1 cellular context compared by ENCODE assay signal in the genomic region with DNA sequence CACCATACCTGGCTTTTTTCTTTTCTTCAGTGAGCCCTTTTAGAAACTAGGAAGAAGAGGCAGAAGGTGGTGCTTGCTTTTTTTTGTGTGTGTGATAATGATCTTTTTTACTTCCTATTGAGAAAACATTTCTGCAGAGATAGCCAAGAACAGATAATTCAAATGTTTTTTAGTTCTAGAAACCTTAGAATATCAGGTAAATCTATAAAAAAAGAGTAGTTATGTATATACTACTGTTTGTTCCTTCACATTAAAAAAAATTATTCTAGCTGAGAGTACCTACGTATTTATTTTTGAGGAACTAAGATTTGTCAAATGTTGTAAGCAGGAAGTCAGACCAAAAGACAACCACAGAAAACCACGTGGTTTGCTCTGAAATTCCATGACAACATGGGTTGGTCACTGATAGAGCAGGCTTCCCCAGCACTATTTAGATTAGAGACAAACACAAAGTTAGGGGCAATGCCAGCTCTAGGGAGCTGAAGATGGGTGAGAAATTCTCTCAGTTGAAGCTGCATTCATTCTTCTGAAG.
TF ChIP-seq lines count a peak whose summit lies in the region.

No MANE protein-coding gene starts in this region.

TF ChIP-seq in K562, 482 proteins besides CTCF, POLR2A, EP300 and RAD21 (continued from another document and continues in another):
- TF ChIP-seq, protein P1, sequence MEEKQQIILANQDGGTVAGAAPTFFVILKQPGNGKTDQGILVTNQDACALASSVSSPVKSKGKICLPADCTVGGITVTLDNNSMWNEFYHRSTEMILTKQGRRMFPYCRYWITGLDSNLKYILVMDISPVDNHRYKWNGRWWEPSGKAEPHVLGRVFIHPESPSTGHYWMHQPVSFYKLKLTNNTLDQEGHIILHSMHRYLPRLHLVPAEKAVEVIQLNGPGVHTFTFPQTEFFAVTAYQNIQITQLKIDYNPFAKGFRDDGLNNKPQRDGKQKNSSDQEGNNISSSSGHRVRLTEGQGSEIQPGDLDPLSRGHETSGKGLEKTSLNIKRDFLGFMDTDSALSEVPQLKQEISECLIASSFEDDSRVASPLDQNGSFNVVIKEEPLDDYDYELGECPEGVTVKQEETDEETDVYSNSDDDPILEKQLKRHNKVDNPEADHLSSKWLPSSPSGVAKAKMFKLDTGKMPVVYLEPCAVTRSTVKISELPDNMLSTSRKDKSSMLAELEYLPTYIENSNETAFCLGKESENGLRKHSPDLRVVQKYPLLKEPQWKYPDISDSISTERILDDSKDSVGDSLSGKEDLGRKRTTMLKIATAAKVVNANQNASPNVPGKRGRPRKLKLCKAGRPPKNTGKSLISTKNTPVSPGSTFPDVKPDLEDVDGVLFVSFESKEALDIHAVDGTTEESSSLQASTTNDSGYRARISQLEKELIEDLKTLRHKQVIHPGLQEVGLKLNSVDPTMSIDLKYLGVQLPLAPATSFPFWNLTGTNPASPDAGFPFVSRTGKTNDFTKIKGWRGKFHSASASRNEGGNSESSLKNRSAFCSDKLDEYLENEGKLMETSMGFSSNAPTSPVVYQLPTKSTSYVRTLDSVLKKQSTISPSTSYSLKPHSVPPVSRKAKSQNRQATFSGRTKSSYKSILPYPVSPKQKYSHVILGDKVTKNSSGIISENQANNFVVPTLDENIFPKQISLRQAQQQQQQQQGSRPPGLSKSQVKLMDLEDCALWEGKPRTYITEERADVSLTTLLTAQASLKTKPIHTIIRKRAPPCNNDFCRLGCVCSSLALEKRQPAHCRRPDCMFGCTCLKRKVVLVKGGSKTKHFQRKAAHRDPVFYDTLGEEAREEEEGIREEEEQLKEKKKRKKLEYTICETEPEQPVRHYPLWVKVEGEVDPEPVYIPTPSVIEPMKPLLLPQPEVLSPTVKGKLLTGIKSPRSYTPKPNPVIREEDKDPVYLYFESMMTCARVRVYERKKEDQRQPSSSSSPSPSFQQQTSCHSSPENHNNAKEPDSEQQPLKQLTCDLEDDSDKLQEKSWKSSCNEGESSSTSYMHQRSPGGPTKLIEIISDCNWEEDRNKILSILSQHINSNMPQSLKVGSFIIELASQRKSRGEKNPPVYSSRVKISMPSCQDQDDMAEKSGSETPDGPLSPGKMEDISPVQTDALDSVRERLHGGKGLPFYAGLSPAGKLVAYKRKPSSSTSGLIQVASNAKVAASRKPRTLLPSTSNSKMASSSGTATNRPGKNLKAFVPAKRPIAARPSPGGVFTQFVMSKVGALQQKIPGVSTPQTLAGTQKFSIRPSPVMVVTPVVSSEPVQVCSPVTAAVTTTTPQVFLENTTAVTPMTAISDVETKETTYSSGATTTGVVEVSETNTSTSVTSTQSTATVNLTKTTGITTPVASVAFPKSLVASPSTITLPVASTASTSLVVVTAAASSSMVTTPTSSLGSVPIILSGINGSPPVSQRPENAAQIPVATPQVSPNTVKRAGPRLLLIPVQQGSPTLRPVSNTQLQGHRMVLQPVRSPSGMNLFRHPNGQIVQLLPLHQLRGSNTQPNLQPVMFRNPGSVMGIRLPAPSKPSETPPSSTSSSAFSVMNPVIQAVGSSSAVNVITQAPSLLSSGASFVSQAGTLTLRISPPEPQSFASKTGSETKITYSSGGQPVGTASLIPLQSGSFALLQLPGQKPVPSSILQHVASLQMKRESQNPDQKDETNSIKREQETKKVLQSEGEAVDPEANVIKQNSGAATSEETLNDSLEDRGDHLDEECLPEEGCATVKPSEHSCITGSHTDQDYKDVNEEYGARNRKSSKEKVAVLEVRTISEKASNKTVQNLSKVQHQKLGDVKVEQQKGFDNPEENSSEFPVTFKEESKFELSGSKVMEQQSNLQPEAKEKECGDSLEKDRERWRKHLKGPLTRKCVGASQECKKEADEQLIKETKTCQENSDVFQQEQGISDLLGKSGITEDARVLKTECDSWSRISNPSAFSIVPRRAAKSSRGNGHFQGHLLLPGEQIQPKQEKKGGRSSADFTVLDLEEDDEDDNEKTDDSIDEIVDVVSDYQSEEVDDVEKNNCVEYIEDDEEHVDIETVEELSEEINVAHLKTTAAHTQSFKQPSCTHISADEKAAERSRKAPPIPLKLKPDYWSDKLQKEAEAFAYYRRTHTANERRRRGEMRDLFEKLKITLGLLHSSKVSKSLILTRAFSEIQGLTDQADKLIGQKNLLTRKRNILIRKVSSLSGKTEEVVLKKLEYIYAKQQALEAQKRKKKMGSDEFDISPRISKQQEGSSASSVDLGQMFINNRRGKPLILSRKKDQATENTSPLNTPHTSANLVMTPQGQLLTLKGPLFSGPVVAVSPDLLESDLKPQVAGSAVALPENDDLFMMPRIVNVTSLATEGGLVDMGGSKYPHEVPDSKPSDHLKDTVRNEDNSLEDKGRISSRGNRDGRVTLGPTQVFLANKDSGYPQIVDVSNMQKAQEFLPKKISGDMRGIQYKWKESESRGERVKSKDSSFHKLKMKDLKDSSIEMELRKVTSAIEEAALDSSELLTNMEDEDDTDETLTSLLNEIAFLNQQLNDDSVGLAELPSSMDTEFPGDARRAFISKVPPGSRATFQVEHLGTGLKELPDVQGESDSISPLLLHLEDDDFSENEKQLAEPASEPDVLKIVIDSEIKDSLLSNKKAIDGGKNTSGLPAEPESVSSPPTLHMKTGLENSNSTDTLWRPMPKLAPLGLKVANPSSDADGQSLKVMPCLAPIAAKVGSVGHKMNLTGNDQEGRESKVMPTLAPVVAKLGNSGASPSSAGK (IDR thresholded peaks at IDR 0.05) = peak; percentile 49; the same call in 1 of the 2 replicates
- TF ChIP-seq KDM4B (IDR thresholded peaks at IDR 0.05; ENCODE audit: borderline replicate concordance in 2 of 2, low read depth in 1 of 2) (no peak), ZNF696 (CRISPR knock-in tag; conservative IDR thresholded peaks at IDR 0.05) (no peak), ZNF316 (IDR thresholded peaks at IDR 0.05) (no peak), CHD2 (IDR thresholded peaks at IDR 0.05; ENCODE audit: low read depth, low read length) (no peak), ATF7 (IDR thresholded peaks at IDR 0.05) (peak; percentile 62), ARID1B (IDR thresholded peaks at IDR 0.05) (peak; percentile 67), ZNF668 (CRISPR knock-in tag; IDR thresholded peaks at IDR 0.05) (no peak), RHOXF2B (CRISPR knock-in tag; conservative IDR thresholded peaks at IDR 0.05) (no peak), KLF16 (IDR thresholded peaks at IDR 0.05) (no peak), CSDE1 (IDR thresholded peaks at IDR 0.05) (no peak), BRD4 (IDR thresholded peaks at IDR 0.05) (no peak), SIRT6 (IDR thresholded peaks at IDR 0.05; ENCODE audit: low read depth, low read length) (no peak), PHB (CRISPR knock-in tag; IDR thresholded peaks at IDR 0.05) (no peak), NELFE (IDR thresholded peaks at IDR 0.05; ENCODE audit: insufficient read depth, insufficient read length) (no peak), ZNF589 (CRISPR knock-in tag; IDR thresholded peaks at IDR 0.05; ENCODE audit: low read depth) (0 out of 2 replicates have a peak, but pooled peaks have one; percentile 69), TFAM (CRISPR knock-in tag; conservative IDR thresholded peaks at IDR 0.05) (no peak), FOXK1 (CRISPR knock-in tag; IDR thresholded peaks at IDR 0.05; ENCODE audit: borderline replicate concordance) (no peak), RBM39 (optimal IDR thresholded peaks at IDR 0.05; ENCODE audit: low read depth, low read length) (no peak), ZNF57 (CRISPR knock-in tag; IDR thresholded peaks at IDR 0.05) (no peak), SMC3 (conservative IDR thresholded peaks at IDR 0.05; ENCODE audit: insufficient read depth, low read depth, low read length) (no peak), PHF21A (IDR thresholded peaks at IDR 0.05; ENCODE audit: borderline replicate concordance, low read depth) (no peak), KDM2B (CRISPR knock-in tag; IDR thresholded peaks at IDR 0.05) (no peak), TRIM28 (IDR thresholded peaks at IDR 0.05) (no peak), ZNF24 (IDR thresholded peaks at IDR 0.05) (no peak), FOSL1 (tag; conservative IDR thresholded peaks at IDR 0.05) (no peak)
- TF ChIP-seq, protein P2, sequence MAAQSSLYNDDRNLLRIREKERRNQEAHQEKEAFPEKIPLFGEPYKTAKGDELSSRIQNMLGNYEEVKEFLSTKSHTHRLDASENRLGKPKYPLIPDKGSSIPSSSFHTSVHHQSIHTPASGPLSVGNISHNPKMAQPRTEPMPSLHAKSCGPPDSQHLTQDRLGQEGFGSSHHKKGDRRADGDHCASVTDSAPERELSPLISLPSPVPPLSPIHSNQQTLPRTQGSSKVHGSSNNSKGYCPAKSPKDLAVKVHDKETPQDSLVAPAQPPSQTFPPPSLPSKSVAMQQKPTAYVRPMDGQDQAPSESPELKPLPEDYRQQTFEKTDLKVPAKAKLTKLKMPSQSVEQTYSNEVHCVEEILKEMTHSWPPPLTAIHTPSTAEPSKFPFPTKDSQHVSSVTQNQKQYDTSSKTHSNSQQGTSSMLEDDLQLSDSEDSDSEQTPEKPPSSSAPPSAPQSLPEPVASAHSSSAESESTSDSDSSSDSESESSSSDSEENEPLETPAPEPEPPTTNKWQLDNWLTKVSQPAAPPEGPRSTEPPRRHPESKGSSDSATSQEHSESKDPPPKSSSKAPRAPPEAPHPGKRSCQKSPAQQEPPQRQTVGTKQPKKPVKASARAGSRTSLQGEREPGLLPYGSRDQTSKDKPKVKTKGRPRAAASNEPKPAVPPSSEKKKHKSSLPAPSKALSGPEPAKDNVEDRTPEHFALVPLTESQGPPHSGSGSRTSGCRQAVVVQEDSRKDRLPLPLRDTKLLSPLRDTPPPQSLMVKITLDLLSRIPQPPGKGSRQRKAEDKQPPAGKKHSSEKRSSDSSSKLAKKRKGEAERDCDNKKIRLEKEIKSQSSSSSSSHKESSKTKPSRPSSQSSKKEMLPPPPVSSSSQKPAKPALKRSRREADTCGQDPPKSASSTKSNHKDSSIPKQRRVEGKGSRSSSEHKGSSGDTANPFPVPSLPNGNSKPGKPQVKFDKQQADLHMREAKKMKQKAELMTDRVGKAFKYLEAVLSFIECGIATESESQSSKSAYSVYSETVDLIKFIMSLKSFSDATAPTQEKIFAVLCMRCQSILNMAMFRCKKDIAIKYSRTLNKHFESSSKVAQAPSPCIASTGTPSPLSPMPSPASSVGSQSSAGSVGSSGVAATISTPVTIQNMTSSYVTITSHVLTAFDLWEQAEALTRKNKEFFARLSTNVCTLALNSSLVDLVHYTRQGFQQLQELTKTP (IDR thresholded peaks at IDR 0.05; ENCODE audit: low read depth in 1 of 2, partially characterized antibody in 2 of 2) = no peak
- TF ChIP-seq, protein P3, sequence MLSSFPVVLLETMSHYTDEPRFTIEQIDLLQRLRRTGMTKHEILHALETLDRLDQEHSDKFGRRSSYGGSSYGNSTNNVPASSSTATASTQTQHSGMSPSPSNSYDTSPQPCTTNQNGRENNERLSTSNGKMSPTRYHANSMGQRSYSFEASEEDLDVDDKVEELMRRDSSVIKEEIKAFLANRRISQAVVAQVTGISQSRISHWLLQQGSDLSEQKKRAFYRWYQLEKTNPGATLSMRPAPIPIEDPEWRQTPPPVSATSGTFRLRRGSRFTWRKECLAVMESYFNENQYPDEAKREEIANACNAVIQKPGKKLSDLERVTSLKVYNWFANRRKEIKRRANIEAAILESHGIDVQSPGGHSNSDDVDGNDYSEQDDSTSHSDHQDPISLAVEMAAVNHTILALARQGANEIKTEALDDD (IDR thresholded peaks at IDR 0.05) = peak; percentile 44; the same call in 1 of the 2 replicates
- TF ChIP-seq, protein P4, sequence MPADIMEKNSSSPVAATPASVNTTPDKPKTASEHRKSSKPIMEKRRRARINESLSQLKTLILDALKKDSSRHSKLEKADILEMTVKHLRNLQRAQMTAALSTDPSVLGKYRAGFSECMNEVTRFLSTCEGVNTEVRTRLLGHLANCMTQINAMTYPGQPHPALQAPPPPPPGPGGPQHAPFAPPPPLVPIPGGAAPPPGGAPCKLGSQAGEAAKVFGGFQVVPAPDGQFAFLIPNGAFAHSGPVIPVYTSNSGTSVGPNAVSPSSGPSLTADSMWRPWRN (IDR thresholded peaks at IDR 0.05; ENCODE audit: low read depth) = no peak
- TF ChIP-seq, protein P5, sequence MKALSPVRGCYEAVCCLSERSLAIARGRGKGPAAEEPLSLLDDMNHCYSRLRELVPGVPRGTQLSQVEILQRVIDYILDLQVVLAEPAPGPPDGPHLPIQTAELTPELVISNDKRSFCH (CRISPR knock-in tag; IDR thresholded peaks at IDR 0.05) = no peak
- TF ChIP-seq, protein P5 (tag; IDR thresholded peaks at IDR 0.05) = no peak
- TF ChIP-seq, protein P6, sequence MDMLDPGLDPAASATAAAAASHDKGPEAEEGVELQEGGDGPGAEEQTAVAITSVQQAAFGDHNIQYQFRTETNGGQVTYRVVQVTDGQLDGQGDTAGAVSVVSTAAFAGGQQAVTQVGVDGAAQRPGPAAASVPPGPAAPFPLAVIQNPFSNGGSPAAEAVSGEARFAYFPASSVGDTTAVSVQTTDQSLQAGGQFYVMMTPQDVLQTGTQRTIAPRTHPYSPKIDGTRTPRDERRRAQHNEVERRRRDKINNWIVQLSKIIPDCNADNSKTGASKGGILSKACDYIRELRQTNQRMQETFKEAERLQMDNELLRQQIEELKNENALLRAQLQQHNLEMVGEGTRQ (CRISPR knock-in tag; IDR thresholded peaks at IDR 0.05) = peak; percentile 59
- TF ChIP-seq, protein P7, sequence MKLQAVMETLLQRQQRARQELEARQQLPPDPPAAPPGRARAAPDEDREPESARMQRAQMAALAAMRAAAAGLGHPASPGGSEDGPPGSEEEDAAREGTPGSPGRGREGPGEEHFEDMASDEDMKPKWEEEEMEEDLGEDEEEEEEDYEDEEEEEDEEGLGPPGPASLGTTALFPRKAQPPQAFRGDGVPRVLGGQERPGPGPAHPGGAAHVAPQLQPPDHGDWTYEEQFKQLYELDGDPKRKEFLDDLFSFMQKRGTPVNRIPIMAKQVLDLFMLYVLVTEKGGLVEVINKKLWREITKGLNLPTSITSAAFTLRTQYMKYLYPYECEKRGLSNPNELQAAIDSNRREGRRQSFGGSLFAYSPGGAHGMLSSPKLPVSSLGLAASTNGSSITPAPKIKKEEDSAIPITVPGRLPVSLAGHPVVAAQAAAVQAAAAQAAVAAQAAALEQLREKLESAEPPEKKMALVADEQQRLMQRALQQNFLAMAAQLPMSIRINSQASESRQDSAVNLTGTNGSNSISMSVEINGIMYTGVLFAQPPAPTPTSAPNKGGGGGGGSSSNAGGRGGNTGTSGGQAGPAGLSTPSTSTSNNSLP (IDR thresholded peaks at IDR 0.05; ENCODE audit: borderline replicate concordance, low read depth, low read length) = no peak
- TF ChIP-seq, protein P8, sequence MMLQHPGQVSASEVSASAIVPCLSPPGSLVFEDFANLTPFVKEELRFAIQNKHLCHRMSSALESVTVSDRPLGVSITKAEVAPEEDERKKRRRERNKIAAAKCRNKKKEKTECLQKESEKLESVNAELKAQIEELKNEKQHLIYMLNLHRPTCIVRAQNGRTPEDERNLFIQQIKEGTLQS (IDR thresholded peaks at IDR 0.05) = no peak
- TF ChIP-seq, protein P8 (CRISPR knock-in tag; conservative IDR thresholded peaks at IDR 0.05) = no peak
